ENCODE assay signal across 8 cellular contexts in genomic region chr12:123548107-123548506, GRCh38.
"Had no signal": no experiment of that assay in that cellular context is flagged by ENCODE, and none has a peak within 500 bp of the region (broad histone marks: within the 10 kb centered on the region; RNA-seq: fewer than 3 reads in every experiment).

No MANE protein-coding gene starts in this region.

- DNase-seq: IMR-90, KBM-7, KG1 had no signal

- H3K4me1 Mint-ChIP-seq: IgD-negative memory B cell had no signal

- H3K27ac Mint-ChIP-seq: IgD-negative memory B cell had no signal

- H3K27ac ChIP-seq: HL-60, KMS-11 had no signal

- H3K4me2 ChIP-seq: KMS-11 had no signal

- H3K36me3 Mint-ChIP-seq: IgD-negative memory B cell had no signal

- H3K4me3 ChIP-seq: K562 had no signal

- H3K9ac ChIP-seq: KMS-11 had no signal

- H3K9me3 Mint-ChIP-seq: IgD-negative memory B cell had no signal

- ATAC-seq: HepG2, K562 had no signal
